Comparison of ENCODE assay signal across 29 cellular contexts in the genomic region with DNA sequence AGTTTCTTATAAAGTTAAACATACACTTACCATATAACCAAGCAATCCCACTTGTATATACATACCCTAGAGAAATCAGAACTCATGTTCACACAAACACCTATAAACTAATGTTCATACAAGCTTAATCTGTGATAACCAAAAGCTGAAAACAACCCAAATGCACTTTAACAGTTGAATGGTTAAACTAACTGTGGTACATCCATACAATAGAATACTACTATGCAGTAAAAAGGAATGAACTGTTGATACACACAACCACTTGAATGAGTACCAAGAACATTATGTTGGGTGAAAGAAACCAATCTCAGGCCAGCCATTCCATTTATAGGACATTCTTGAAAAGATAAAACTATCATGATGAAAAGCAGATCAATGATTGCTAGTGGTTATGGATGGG.
"Had no signal": no experiment of that assay in that cellular context is flagged by ENCODE, and none has a peak within 500 bp of the region (broad histone marks: within the 10 kb centered on the region; RNA-seq: fewer than 3 reads in every experiment).

No MANE protein-coding gene starts in this region.

- DNase-seq: activated CD4-positive, alpha-beta memory T cell treated with anti-CD3 and anti-CD28 coated beads, Interleukin-2, amount 10 ng/mL, durations not matched to agents 7 days and 5 days; activated CD4-positive, alpha-beta T cell treated with anti-CD3 and anti-CD28 coated beads for 1 hour; activated CD4-positive, alpha-beta T cell treated with anti-CD3 and anti-CD28 coated beads for 4 hours; activated CD4-positive, alpha-beta T cell treated with anti-CD3 and anti-CD28 coated beads, Interleukin-2, amount 10 ng/mL, durations not matched to agents 7 days and 5 days; activated CD4-positive, alpha-beta T cell treated with anti-CD3 and anti-CD28 coated beads, Interleukin-2, amount 50 U/mL, for 4 hours; activated CD8-positive, alpha-beta memory T cell treated with anti-CD3 and anti-CD28 coated beads, Interleukin-2, amount 50 U/mL, for 48 hours; activated gamma-delta T cell; activated naive CD4-positive, alpha-beta T cell; activated naive CD4-positive, alpha-beta T cell treated with anti-CD3 and anti-CD28 coated beads, Interleukin-2, amount 10 ng/mL, durations not matched to agents 7 days and 5 days; activated naive CD8-positive, alpha-beta T cell treated with anti-CD3 and anti-CD28 coated beads, Interleukin-2, amount 10 ng/mL, durations not matched to agents 7 days and 5 days; activated T-cell treated with anti-CD3 and anti-CD28 coated beads for 4 hours; activated T-cell treated with anti-CD3 and anti-CD28 coated beads, Interleukin-2, amount 50 U/mL, for 24 hours; activated T-cell treated with anti-CD3 and anti-CD28 coated beads, Interleukin-2, amount 50 U/mL, for 72 hours; central memory CD4-positive, alpha-beta T cell; cerebellar nuclear complex; colonic mucosa; effector CD8-positive, alpha-beta T cell; esophagus squamous epithelium; foreskin melanocyte; heart right ventricle had no signal

- H3K27ac ChIP-seq: ascending aorta, breast epithelium, cardiac muscle cell, colonic mucosa, epithelial cell of prostate, esophagus squamous epithelium, gastroesophageal sphincter, heart right ventricle, hepatocyte had no signal

- H3K79me2 ChIP-seq: hepatocyte had no signal

- H3K4me1 ChIP-seq: ascending aorta, breast epithelium, colonic mucosa, esophagus squamous epithelium, gastroesophageal sphincter had no signal

- H3K36me3 ChIP-seq: ascending aorta, breast epithelium, cardiac muscle cell, colonic mucosa, esophagus squamous epithelium, gastroesophageal sphincter, heart right ventricle had no signal

- FAIRE-seq: endometrium, endothelial cell of umbilical vein had no signal

- H2AFZ ChIP-seq: hepatocyte had no signal

- ATAC-seq: activated naive CD4-positive, alpha-beta T cell treated with anti-CD3 and anti-CD28 coated beads, Interleukin-2, amount 50 U/mL, for 72 hours; activated T-cell treated with anti-CD3 and anti-CD28 coated beads, Interleukin-2, amount 50 U/mL, for 72 hours; gastroesophageal sphincter; heart right ventricle had no signal

- H3K4me3 ChIP-seq: ascending aorta, breast epithelium, cardiac muscle cell, colonic mucosa, esophagus squamous epithelium, gastroesophageal sphincter, heart right ventricle, hepatocyte had no signal

- H3K27me3 ChIP-seq: ascending aorta, breast epithelium, cardiac muscle cell, colonic mucosa, gastroesophageal sphincter, heart right ventricle, hepatocyte had no signal

- H3K9me3 ChIP-seq: colonic mucosa had no signal

- H3K4me2 ChIP-seq: hepatocyte had no signal
